In genomic region chr11:67357831-67358555, GRCh38 we compare ENCODE assay signal across 12 cellular contexts. TPM values are rescaled to one million over a fixed set of nuclear protein-coding genes. Genes with fewer than 3 reads are reported as not detected.
DNase-seq lines count a peak whose midpoint lies in the region; ATAC-seq, FAIRE-seq and TF ChIP-seq lines count a peak whose summit lies in the region.
"Had no signal": no experiment of that assay in that cellular context is flagged by ENCODE, and none has a peak within 500 bp of the region (broad histone marks: within the 10 kb centered on the region; RNA-seq: fewer than 3 reads in every experiment).

No MANE protein-coding gene starts in this region.

- H3K9ac ChIP-seq in OCI-LY3 (ENCODE audit: low read length) (peak overlapping the region; percentile 98; the same call in 1 of the 2 replicates), endothelial cell of umbilical vein (replicated peaks; ENCODE audit: extremely low read depth, insufficient read depth, low read length) (no peak overlapping the region)

- H3K4me1 ChIP-seq in OCI-LY3 (ENCODE audit: low read length) (peaks cover 44% of the 10 kb centered on the region), endothelial cell of umbilical vein (ENCODE audit: control insufficient read depth, extremely low read depth, insufficient read depth, low read length) (peaks cover 37% of the 10 kb centered on the region)

- no peak for FAIRE-seq in endothelial cell of umbilical vein (lab: Jason Lieb, UNC)
- FAIRE-seq: GM12878 had no signal

- H3K27me3 Mint-ChIP-seq in CD14-positive monocyte (ENCODE audit: low read depth in 3 of 3) (peaks cover 2 to 6% (median 4%) of the 10 kb centered on the region in 3 donors), osteocyte (ENCODE audit: unreplicated experiment) (no peaks in the 10 kb centered on the region), glutamatergic neuron (ENCODE audit: unreplicated experiment) (peaks cover 20% of the 10 kb centered on the region)
- H3K27me3 Mint-ChIP-seq: activated CD4-positive, alpha-beta T cell treated with anti-CD3 and anti-CD28 coated beads for 36 hours had no signal

- no TSS peak for BruUV-seq in endothelial cell of umbilical vein (replicated peaks; lab: Mats Ljungman, UMichigan)

- DNase-seq in CD14-positive monocyte (ENCODE audit: low spot score), result no peak
- DNase-seq in endothelial cell of umbilical vein (ENCODE audit: low read depth, low spot score), result no peak
- no peak for DNase-seq in osteocyte (ENCODE audit: extremely low spot score, unreplicated experiment)
- no peak for DNase-seq in glutamatergic neuron
- DNase-seq in NCI-H146 (lab: John Stamatoyannopoulos, UW), result no peak
- DNase-seq: activated CD4-positive, alpha-beta T cell treated with anti-CD3 and anti-CD28 coated beads for 36 hours; activated effector memory CD4-positive, alpha-beta T cell treated with anti-CD3 and anti-CD28 coated beads, Interleukin-2, amount 50 U/mL, for 16 hours; NCI-H2171 had no signal

- no peak for TF ChIP-seq POLR2A in endothelial cell of umbilical vein (IDR thresholded peaks at IDR 0.05; ENCODE audit: low read depth, low read length)

- H3K9me3 Mint-ChIP-seq in CD14-positive monocyte (peaks cover 0 to 2% (median 0%) of the 10 kb centered on the region in 7 donors), osteocyte (ENCODE audit: unreplicated experiment) (no peaks in the 10 kb centered on the region), glutamatergic neuron (ENCODE audit: unreplicated experiment) (peaks cover 10% of the 10 kb centered on the region)

- H3K9me3 ChIP-seq in OCI-LY3 (ENCODE audit: insufficient read depth, low read length), result no peaks in the 10 kb centered on the region
- no peaks in the 10 kb centered on the region for H3K9me3 ChIP-seq in endothelial cell of umbilical vein (replicated peaks; ENCODE audit: control insufficient read depth, insufficient read depth, low read length)

- peak overlapping the region; percentile 95; the same call in 1 of the 2 replicates for H3K27ac ChIP-seq in OCI-LY3 (ENCODE audit: low read length)
- H3K27ac ChIP-seq in endothelial cell of umbilical vein (ENCODE audit: insufficient read depth, low read depth, low read length), result no peak overlapping the region

- no peaks in the 10 kb centered on the region for H3K27me3 ChIP-seq in OCI-LY3 (ENCODE audit: low read depth, low read length)
- H3K27me3 ChIP-seq in endothelial cell of umbilical vein (ENCODE audit: control insufficient read depth in 2 of 2, insufficient read depth in 2 of 2, low read length in 2 of 2), result no peaks in the 10 kb centered on the region

- H3K36me3 Mint-ChIP-seq in CD14-positive monocyte, result peaks cover 0 to 3% of the 10 kb centered on the region in 2 donors
- H3K36me3 Mint-ChIP-seq in osteocyte (ENCODE audit: unreplicated experiment), result no peaks in the 10 kb centered on the region
- no peaks in the 10 kb centered on the region for H3K36me3 Mint-ChIP-seq in glutamatergic neuron (ENCODE audit: unreplicated experiment)

- dilution Hi-C loops in endothelial cell of umbilical vein (cut with MboI; ENCODE audit: extremely low pct_ligation_motif_present, low sequenced_read_pairs), result no loop called here

- peaks cover 17% of the 10 kb centered on the region for H3K79me2 ChIP-seq in OCI-LY3 (ENCODE audit: low read length)
- H3K79me2 ChIP-seq in endothelial cell of umbilical vein (ENCODE audit: control insufficient read depth, insufficient read depth, low read length), result no peaks in the 10 kb centered on the region

- peak overlapping the region in 1 of 2 donors; percentile 11 for H3K4me3 Mint-ChIP-seq in CD14-positive monocyte
- no peak overlapping the region for H3K4me3 Mint-ChIP-seq in osteocyte (ENCODE audit: unreplicated experiment)
- H3K4me3 Mint-ChIP-seq in glutamatergic neuron (ENCODE audit: unreplicated experiment), result no peak overlapping the region
- H3K4me3 Mint-ChIP-seq: activated CD4-positive, alpha-beta T cell treated with anti-CD3 and anti-CD28 coated beads for 36 hours had no signal

- H3K4me1 Mint-ChIP-seq in CD14-positive monocyte (peaks cover 53% of the 10 kb centered on the region), osteocyte (ENCODE audit: unreplicated experiment) (peaks cover 53% of the 10 kb centered on the region), glutamatergic neuron (ENCODE audit: low read depth, unreplicated experiment) (peaks cover 9% of the 10 kb centered on the region)

- H4K20me1 ChIP-seq in OCI-LY3 (ENCODE audit: insufficient read depth, low read length) (no peaks in the 10 kb centered on the region), endothelial cell of umbilical vein (replicated peaks; ENCODE audit: control insufficient read depth, extremely low read depth, insufficient read depth, low read length) (no peaks in the 10 kb centered on the region)

- peak overlapping the region; percentile 93 to 99 (median 97) for H3K27ac Mint-ChIP-seq in CD14-positive monocyte
- peak overlapping the region; percentile 96 for H3K27ac Mint-ChIP-seq in osteocyte (ENCODE audit: unreplicated experiment)
- no peak overlapping the region for H3K27ac Mint-ChIP-seq in glutamatergic neuron (ENCODE audit: unreplicated experiment)
- H3K27ac Mint-ChIP-seq: activated CD4-positive, alpha-beta T cell treated with anti-CD3 and anti-CD28 coated beads for 36 hours had no signal

- H3K4me3 ChIP-seq in OCI-LY3 (ENCODE audit: low read length) (no peak overlapping the region), endothelial cell of umbilical vein (replicated peaks in 1 of 3; ENCODE audit: insufficient read depth in 1 of 3, low read depth in 1 of 3, low read length in 3 of 3) (no peak overlapping the region)
- H3K4me3 ChIP-seq: GM12878 had no signal

- POLR2A ChIA-PET in endothelial cell of umbilical vein (lab: Charles Lee), result interaction anchor here (0.8 kb wide), 1 partner anchor 17 kb away, joined by 4 read pairs; no protein-coding TSS in a partner anchor

- H3K36me3 ChIP-seq in OCI-LY3 (replicated peaks; ENCODE audit: low read depth, low read length) (no peaks in the 10 kb centered on the region), endothelial cell of umbilical vein (ENCODE audit: control insufficient read depth in 2 of 2, extremely low read depth in 1 of 2, insufficient read depth in 2 of 2, low read length in 2 of 2) (no peaks in the 10 kb centered on the region)

- H3K4me2 ChIP-seq in OCI-LY3 (ENCODE audit: low read length), result peak overlapping the region; percentile 97
- no peak overlapping the region for H3K4me2 ChIP-seq in endothelial cell of umbilical vein (ENCODE audit: insufficient read depth, low read length)

- intact Hi-C loops in CD14-positive monocyte (cut with micrococcal nuclease), result loop anchor here in 1 of 2 donors (2.0 kb wide), 1 partner anchor 13 kb away; no protein-coding TSS in a partner anchor
- intact Hi-C loops in endothelial cell of umbilical vein (cut with micrococcal nuclease), result loop anchor here (1.0 kb wide), 2 partner anchors 16 to 24 kb away; no protein-coding TSS in a partner anchor

- H3K9me1 ChIP-seq in endothelial cell of umbilical vein (replicated peaks; ENCODE audit: control insufficient read depth, extremely low read depth, insufficient read depth, low read length), result no peaks in the 10 kb centered on the region

- ATAC-seq in HG03135 (IDR thresholded peaks at IDR 0.05; ENCODE audit: unreplicated experiment) (no peak), GM19397 (IDR thresholded peaks at IDR 0.05; ENCODE audit: unreplicated experiment) (no peak)
- ATAC-seq: activated CD4-positive, alpha-beta T cell treated with anti-CD3 and anti-CD28 coated beads for 36 hours; GM12878 had no signal

- CTCF ChIA-PET in endothelial cell of umbilical vein (lab: Charles Lee), result interaction anchor here (1.4 to 15.0 kb wide), 3 partner anchors 12 to 33 kb away, joined by 7 to 1051 read pairs (median 13); partner anchors contain the start of genes CLCF1 and RAD9A

- TF ChIP-seq CTCF in CD14-positive monocyte (IDR thresholded peaks at IDR 0.05) (no peak), OCI-LY3 (IDR thresholded peaks at IDR 0.05; ENCODE audit: low read depth, low read length) (no peak), endothelial cell of umbilical vein (IDR thresholded peaks at IDR 0.05; ENCODE audit: extremely low read depth in 1 of 2, insufficient read depth in 1 of 2, low read depth in 1 of 2, low read length in 2 of 2) (no peak), osteocyte (IDR thresholded peaks at IDR 0.05) (no peak), glutamatergic neuron (IDR thresholded peaks at IDR 0.05; ENCODE audit: partially characterized antibody, unreplicated experiment) (no peak)

- no peak overlapping the region for H2AFZ ChIP-seq in OCI-LY3 (ENCODE audit: low read depth, low read length)
- H2AFZ ChIP-seq in endothelial cell of umbilical vein (ENCODE audit: low read depth, low read length), result no peak overlapping the region

RNA-seq across cellular contexts. Expression of gene POLD4, which starts 4.6 kb away (rescaled TPM):
- polyA plus RNA-seq in CD14-positive monocyte, result 100 to 1,000 TPM; 157 to 176 TPM
- 50.1 and 66.9 TPM in 2 replicates for total RNA-seq in endothelial cell of umbilical vein
- polyA plus RNA-seq in endothelial cell of umbilical vein, result 204 and 236 TPM in 2 replicates
- polyA plus RNA-seq in endothelial cell of umbilical vein (2011; cell fraction: cytosol; rRNA removed), result 136 and 153 TPM in 2 replicates
- polyA plus RNA-seq in endothelial cell of umbilical vein (2011; cell fraction: nucleus; rRNA removed), result 102 and 113 TPM in 2 replicates
- 113 and 160 TPM in 2 replicates for polyA plus RNA-seq in endothelial cell of umbilical vein (2012)
- 20.8 and 22.5 TPM in 2 replicates for polyA minus RNA-seq in endothelial cell of umbilical vein
- 9.0 TPM for polyA minus RNA-seq in endothelial cell of umbilical vein (2011; cell fraction: cytosol; rRNA and poly(A)+ RNA removed)
- 16.3 and 23.4 TPM in 2 replicates for polyA minus RNA-seq in endothelial cell of umbilical vein (2011; cell fraction: nucleus; rRNA and poly(A)+ RNA removed)
- total RNA-seq in osteocyte, result 53.2 and 64.0 TPM in 2 replicates
- total RNA-seq in glutamatergic neuron (ENCODE audit: unreplicated experiment), result 15.4 TPM

RNA-seq across cellular contexts. Expression of gene CLCF1, which starts 15.4 kb away (rescaled TPM):
- polyA plus RNA-seq in CD14-positive monocyte, result under 1 TPM; 0.44 to 0.94 TPM
- 5.7 and 5.8 TPM in 2 replicates for total RNA-seq in endothelial cell of umbilical vein
- polyA plus RNA-seq in endothelial cell of umbilical vein, result 6.5 and 8.7 TPM in 2 replicates
- 4.3 and 4.7 TPM in 2 replicates for polyA plus RNA-seq in endothelial cell of umbilical vein (2011; cell fraction: cytosol; rRNA removed)
- 9.3 TPM in 2 replicates for polyA plus RNA-seq in endothelial cell of umbilical vein (2011; cell fraction: nucleus; rRNA removed)
- 4.2 and 6.0 TPM in 2 replicates for polyA plus RNA-seq in endothelial cell of umbilical vein (2012)
- polyA minus RNA-seq in endothelial cell of umbilical vein, result 2.1 TPM in 2 replicates
- 4.3 TPM for polyA minus RNA-seq in endothelial cell of umbilical vein (2011; cell fraction: cytosol; rRNA and poly(A)+ RNA removed)
- 1.4 and 1.8 TPM in 2 replicates for polyA minus RNA-seq in endothelial cell of umbilical vein (2011; cell fraction: nucleus; rRNA and poly(A)+ RNA removed)
- total RNA-seq in osteocyte, result 7.2 and 7.8 TPM in 2 replicates
- not detected for total RNA-seq in glutamatergic neuron (ENCODE audit: unreplicated experiment)

RNA-seq across cellular contexts. Expression of gene RAD9A, which starts 33.8 kb away (rescaled TPM):
- 1 to 10 TPM; 3.7 to 3.8 TPM for polyA plus RNA-seq in CD14-positive monocyte
- total RNA-seq in endothelial cell of umbilical vein, result 18.4 and 24.6 TPM in 2 replicates
- polyA plus RNA-seq in endothelial cell of umbilical vein, result 22.2 and 25.5 TPM in 2 replicates
- polyA plus RNA-seq in endothelial cell of umbilical vein (2011; cell fraction: cytosol; rRNA removed), result 8.0 and 14.2 TPM in 2 replicates
- 93.4 and 97.2 TPM in 2 replicates for polyA plus RNA-seq in endothelial cell of umbilical vein (2011; cell fraction: nucleus; rRNA removed)
- 13.7 and 14.0 TPM in 2 replicates for polyA plus RNA-seq in endothelial cell of umbilical vein (2012)
- 8.2 and 9.1 TPM in 2 replicates for polyA minus RNA-seq in endothelial cell of umbilical vein
- 6.8 TPM for polyA minus RNA-seq in endothelial cell of umbilical vein (2011; cell fraction: cytosol; rRNA and poly(A)+ RNA removed)
- polyA minus RNA-seq in endothelial cell of umbilical vein (2011; cell fraction: nucleus; rRNA and poly(A)+ RNA removed), result 16.2 and 18.6 TPM in 2 replicates
- 18.5 TPM in 2 replicates for total RNA-seq in osteocyte
- 12.1 TPM for total RNA-seq in glutamatergic neuron (ENCODE audit: unreplicated experiment)

RNA-seq across cellular contexts. Expression of gene PPP1CA, which starts 43.7 kb away (rescaled TPM):
- polyA plus RNA-seq in CD14-positive monocyte (100 to 1,000 TPM; 461 to 551 TPM), endothelial cell of umbilical vein (419 and 446 TPM in 2 replicates)
- total RNA-seq in endothelial cell of umbilical vein (192 and 202 TPM in 2 replicates), osteocyte (132 and 140 TPM in 2 replicates), glutamatergic neuron (ENCODE audit: unreplicated experiment) (163 TPM)
- polyA plus RNA-seq in endothelial cell of umbilical vein (2011; cell fraction: cytosol; rRNA removed), result 287 and 295 TPM in 2 replicates
- 126 and 127 TPM in 2 replicates for polyA plus RNA-seq in endothelial cell of umbilical vein (2011; cell fraction: nucleus; rRNA removed)
- polyA plus RNA-seq in endothelial cell of umbilical vein (2012), result 168 and 197 TPM in 2 replicates
- polyA minus RNA-seq in endothelial cell of umbilical vein, result 148 and 170 TPM in 2 replicates
- polyA minus RNA-seq in endothelial cell of umbilical vein (2011; cell fraction: cytosol; rRNA and poly(A)+ RNA removed), result 131 TPM
- 30.2 and 40.7 TPM in 2 replicates for polyA minus RNA-seq in endothelial cell of umbilical vein (2011; cell fraction: nucleus; rRNA and poly(A)+ RNA removed)

RNA-seq across cellular contexts. Expression of gene TBC1D10C, which starts 45.9 kb away (rescaled TPM):
- polyA plus RNA-seq in CD14-positive monocyte (10 to 100 TPM; 68.6 to 72.9 TPM), endothelial cell of umbilical vein (not detected in 2 replicates)
- total RNA-seq in endothelial cell of umbilical vein (not detected in 2 replicates), osteocyte (not detected in 2 replicates), glutamatergic neuron (ENCODE audit: unreplicated experiment) (not detected)
- not detected in 2 replicates for polyA plus RNA-seq in endothelial cell of umbilical vein (2011; cell fraction: cytosol; rRNA removed)
- 0.20 TPM in 1 of 2 replicates, not detected in the other for polyA plus RNA-seq in endothelial cell of umbilical vein (2011; cell fraction: nucleus; rRNA removed)
- 0.20 and 0.26 TPM in 2 replicates for polyA plus RNA-seq in endothelial cell of umbilical vein (2012)
- polyA minus RNA-seq in endothelial cell of umbilical vein, result 1.4 TPM in 1 of 2 replicates, not detected in the other
- polyA minus RNA-seq in endothelial cell of umbilical vein (2011; cell fraction: cytosol; rRNA and poly(A)+ RNA removed), result not detected
- not detected in 2 replicates for polyA minus RNA-seq in endothelial cell of umbilical vein (2011; cell fraction: nucleus; rRNA and poly(A)+ RNA removed)
